In genomic region chr2:237575869-237576862, GRCh38 we compare ENCODE assay signal across 2 cellular contexts.
TF ChIP-seq lines count a peak whose summit lies in the region.

No MANE protein-coding gene starts in this region.

TF ChIP-seq in WTC11, 78 proteins besides CTCF, POLR2A, EP300 and RAD21 (continued from another document and continues in another):
- no peak for TF ChIP-seq ZNF425 (CRISPR knock-in tag; conservative IDR thresholded peaks at IDR 0.05)
- TF ChIP-seq FOXJ3 (CRISPR knock-in tag; IDR thresholded peaks at IDR 0.05; ENCODE audit: borderline replicate concordance): no peak
- TF ChIP-seq ZNF317 (CRISPR knock-in tag; IDR thresholded peaks at IDR 0.05; ENCODE audit: borderline replicate concordance, low read depth): no peak
- TF ChIP-seq SMAD3 (CRISPR knock-in tag; IDR thresholded peaks at IDR 0.05; ENCODE audit: borderline replicate concordance): no peak
- no peak for TF ChIP-seq IRF1 (CRISPR knock-in tag; IDR thresholded peaks at IDR 0.05)
- TF ChIP-seq OVOL2 (CRISPR knock-in tag; IDR thresholded peaks at IDR 0.05; ENCODE audit: borderline replicate concordance): no peak
- no peak for TF ChIP-seq FOXP4 (CRISPR knock-in tag; IDR thresholded peaks at IDR 0.05)
- no peak for TF ChIP-seq ZNF532 (CRISPR knock-in tag; IDR thresholded peaks at IDR 0.05; ENCODE audit: borderline replicate concordance)
- TF ChIP-seq, protein P1, sequence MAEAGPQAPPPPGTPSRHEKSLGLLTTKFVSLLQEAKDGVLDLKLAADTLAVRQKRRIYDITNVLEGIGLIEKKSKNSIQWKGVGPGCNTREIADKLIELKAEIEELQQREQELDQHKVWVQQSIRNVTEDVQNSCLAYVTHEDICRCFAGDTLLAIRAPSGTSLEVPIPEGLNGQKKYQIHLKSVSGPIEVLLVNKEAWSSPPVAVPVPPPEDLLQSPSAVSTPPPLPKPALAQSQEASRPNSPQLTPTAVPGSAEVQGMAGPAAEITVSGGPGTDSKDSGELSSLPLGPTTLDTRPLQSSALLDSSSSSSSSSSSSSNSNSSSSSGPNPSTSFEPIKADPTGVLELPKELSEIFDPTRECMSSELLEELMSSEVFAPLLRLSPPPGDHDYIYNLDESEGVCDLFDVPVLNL (CRISPR knock-in tag; IDR thresholded peaks at IDR 0.05; ENCODE audit: borderline replicate concordance, low read depth): no peak
- no peak for TF ChIP-seq CREB1 (CRISPR knock-in tag; IDR thresholded peaks at IDR 0.05)

TF ChIP-seq in GM23338, 12 proteins besides CTCF, POLR2A, EP300 and RAD21 (continued from another document):
- no peak for TF ChIP-seq ETS1 (IDR thresholded peaks at IDR 0.05)
- TF ChIP-seq, protein P2, sequence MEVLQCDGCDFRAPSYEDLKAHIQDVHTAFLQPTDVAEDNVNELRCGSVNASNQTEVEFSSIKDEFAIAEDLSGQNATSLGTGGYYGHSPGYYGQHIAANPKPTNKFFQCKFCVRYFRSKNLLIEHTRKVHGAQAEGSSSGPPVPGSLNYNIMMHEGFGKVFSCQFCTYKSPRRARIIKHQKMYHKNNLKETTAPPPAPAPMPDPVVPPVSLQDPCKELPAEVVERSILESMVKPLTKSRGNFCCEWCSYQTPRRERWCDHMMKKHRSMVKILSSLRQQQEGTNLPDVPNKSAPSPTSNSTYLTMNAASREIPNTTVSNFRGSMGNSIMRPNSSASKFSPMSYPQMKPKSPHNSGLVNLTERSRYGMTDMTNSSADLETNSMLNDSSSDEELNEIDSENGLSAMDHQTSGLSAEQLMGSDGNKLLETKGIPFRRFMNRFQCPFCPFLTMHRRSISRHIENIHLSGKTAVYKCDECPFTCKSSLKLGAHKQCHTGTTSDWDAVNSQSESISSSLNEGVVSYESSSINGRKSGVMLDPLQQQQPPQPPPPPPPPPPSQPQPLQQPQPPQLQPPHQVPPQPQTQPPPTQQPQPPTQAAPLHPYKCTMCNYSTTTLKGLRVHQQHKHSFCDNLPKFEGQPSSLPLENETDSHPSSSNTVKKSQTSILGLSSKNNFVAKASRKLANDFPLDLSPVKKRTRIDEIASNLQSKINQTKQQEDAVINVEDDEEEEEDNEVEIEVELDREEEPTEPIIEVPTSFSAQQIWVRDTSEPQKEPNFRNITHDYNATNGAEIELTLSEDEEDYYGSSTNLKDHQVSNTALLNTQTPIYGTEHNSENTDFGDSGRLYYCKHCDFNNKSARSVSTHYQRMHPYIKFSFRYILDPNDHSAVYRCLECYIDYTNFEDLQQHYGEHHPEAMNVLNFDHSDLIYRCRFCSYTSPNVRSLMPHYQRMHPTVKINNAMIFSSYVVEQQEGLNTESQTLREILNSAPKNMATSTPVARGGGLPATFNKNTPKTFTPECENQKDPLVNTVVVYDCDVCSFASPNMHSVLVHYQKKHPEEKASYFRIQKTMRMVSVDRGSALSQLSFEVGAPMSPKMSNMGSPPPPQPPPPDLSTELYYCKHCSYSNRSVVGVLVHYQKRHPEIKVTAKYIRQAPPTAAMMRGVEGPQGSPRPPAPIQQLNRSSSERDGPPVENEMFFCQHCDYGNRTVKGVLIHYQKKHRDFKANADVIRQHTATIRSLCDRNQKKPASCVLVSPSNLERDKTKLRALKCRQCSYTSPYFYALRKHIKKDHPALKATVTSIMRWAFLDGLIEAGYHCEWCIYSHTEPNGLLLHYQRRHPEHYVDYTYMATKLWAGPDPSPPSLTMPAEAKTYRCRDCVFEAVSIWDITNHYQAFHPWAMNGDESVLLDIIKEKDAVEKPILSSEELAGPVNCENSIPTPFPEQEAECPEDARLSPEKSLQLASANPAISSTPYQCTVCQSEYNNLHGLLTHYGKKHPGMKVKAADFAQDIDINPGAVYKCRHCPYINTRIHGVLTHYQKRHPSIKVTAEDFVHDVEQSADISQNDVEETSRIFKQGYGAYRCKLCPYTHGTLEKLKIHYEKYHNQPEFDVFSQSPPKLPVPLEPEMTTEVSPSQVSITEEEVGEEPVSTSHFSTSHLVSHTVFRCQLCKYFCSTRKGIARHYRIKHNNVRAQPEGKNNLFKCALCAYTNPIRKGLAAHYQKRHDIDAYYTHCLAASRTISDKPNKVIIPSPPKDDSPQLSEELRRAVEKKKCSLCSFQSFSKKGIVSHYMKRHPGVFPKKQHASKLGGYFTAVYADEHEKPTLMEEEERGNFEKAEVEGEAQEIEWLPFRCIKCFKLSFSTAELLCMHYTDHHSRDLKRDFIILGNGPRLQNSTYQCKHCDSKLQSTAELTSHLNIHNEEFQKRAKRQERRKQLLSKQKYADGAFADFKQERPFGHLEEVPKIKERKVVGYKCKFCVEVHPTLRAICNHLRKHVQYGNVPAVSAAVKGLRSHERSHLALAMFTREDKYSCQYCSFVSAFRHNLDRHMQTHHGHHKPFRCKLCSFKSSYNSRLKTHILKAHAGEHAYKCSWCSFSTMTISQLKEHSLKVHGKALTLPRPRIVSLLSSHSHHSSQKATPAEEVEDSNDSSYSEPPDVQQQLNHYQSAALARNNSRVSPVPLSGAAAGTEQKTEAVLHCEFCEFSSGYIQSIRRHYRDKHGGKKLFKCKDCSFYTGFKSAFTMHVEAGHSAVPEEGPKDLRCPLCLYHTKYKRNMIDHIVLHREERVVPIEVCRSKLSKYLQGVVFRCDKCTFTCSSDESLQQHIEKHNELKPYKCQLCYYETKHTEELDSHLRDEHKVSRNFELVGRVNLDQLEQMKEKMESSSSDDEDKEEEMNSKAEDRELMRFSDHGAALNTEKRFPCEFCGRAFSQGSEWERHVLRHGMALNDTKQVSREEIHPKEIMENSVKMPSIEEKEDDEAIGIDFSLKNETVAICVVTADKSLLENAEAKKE (CRISPR knock-in tag; IDR thresholded peaks at IDR 0.05): no peak
TF ChIP-seq in GM23338: peak in this region for 0.
